ENCODE assay signal across 12 cellular contexts in genomic region chr13:35699805-35700204, GRCh38.
A peak's percentile ranks its signal among the peaks of the same experiment; 100 is the strongest.
DNase-seq lines count a peak whose midpoint lies in the region; TF ChIP-seq lines count a peak whose summit lies in the region.
"Had no signal": no experiment of that assay in that cellular context is flagged by ENCODE, and none has a peak within 500 bp of the region (broad histone marks: within the 10 kb centered on the region; RNA-seq: fewer than 3 reads in every experiment).

No MANE protein-coding gene starts in this region.

- H3K4me1 ChIP-seq in trophoblast cell (ENCODE audit: control insufficient read depth in 1 of 2, insufficient read depth in 2 of 2, low read length in 2 of 2) = peaks cover 3 to 12% of the 10 kb centered on the region in 2 experiments

- no peak overlapping the region for H2AFZ ChIP-seq in trophoblast cell (ENCODE audit: insufficient read depth, low read length, poor library complexity)

- no peak overlapping the region for H2AK5ac ChIP-seq in trophoblast cell (ENCODE audit: low read length)

- H4K12ac ChIP-seq in trophoblast cell (ENCODE audit: low read depth, low read length) = no peak overlapping the region

- H3K18ac ChIP-seq in trophoblast cell (ENCODE audit: low read length) = no peak overlapping the region

- H4K91ac ChIP-seq in trophoblast cell (ENCODE audit: low read depth, low read length) = no peak overlapping the region

- H2BK120ac ChIP-seq in trophoblast cell (ENCODE audit: insufficient read depth, low read length, poor library complexity) = no peak overlapping the region

- TF ChIP-seq CTCF in retinal pigment epithelial cell (conservative IDR thresholded peaks at IDR 0.05; ENCODE audit: low read depth, low read length) = no peak

- H3K27ac ChIP-seq in trophoblast cell (ENCODE audit: low read depth, low read length) (no peak overlapping the region), caudate nucleus (ENCODE audit: low read depth, low read length) (no peak overlapping the region)

- no peak overlapping the region for H4K8ac ChIP-seq in trophoblast cell (ENCODE audit: low read depth, low read length)

- H3K9me3 ChIP-seq in MG63 = no peaks in the 10 kb centered on the region; the same call in 1 of the 2 replicates
- H3K9me3 ChIP-seq in trophoblast cell (ENCODE audit: insufficient read depth, low read depth, low read length) = no peaks in the 10 kb centered on the region

- DNase-seq in Daoy (ENCODE audit: low read depth) = peak; percentile 39
- peak; percentile 67 for DNase-seq in MG63
- DNase-seq in fibroblast of peridontal ligament (ENCODE audit: extremely low read depth) = peak; percentile 73
- DNase-seq in retinal pigment epithelial cell (ENCODE audit: low read depth) = no peak
- no peak for DNase-seq in trophoblast cell
- no peak for DNase-seq in NCI-H1436 treated with DMSO at 0.1 percent for 48 hours (lab: John Stamatoyannopoulos, UW)
- no peak for DNase-seq in NCI-H2107 (lab: John Stamatoyannopoulos, UW)
- no peak for DNase-seq in caudate nucleus (lab: John Stamatoyannopoulos, UW)
- DNase-seq: activated gamma-delta T cell treated with Interleukin-2 at 50 U/mL for 16 hours; CD4-positive, alpha-beta memory T cell; NCI-H1048; NCI-H510A treated with DMSO at 0.1 percent for 48 hours had no signal

- H3K4me3 ChIP-seq in MG63 (peak overlapping the region; percentile 26), retinal pigment epithelial cell (ENCODE audit: low read length) (peak overlapping the region; percentile 19), trophoblast cell (ENCODE audit: low read depth, low read length) (no peak overlapping the region)

- H2BK5ac ChIP-seq in trophoblast cell (ENCODE audit: low read depth, low read length, poor library complexity) = no peak overlapping the region

- no peaks in the 10 kb centered on the region for H3K79me2 ChIP-seq in trophoblast cell (ENCODE audit: control insufficient read depth, insufficient read depth, low read length, poor library complexity)

- no peak overlapping the region for H3K4ac ChIP-seq in trophoblast cell (ENCODE audit: low read depth, low read length)

- H3K27me3 ChIP-seq in MG63 = no peaks in the 10 kb centered on the region
- H3K27me3 ChIP-seq in trophoblast cell (ENCODE audit: insufficient read depth, low read length) = no peaks in the 10 kb centered on the region

- no peaks in the 10 kb centered on the region for H3K79me1 ChIP-seq in trophoblast cell (ENCODE audit: low read length)

- H3K14ac ChIP-seq in trophoblast cell (ENCODE audit: low read length) = no peak overlapping the region

- no peaks in the 10 kb centered on the region for H3K36me3 ChIP-seq in MG63
- H3K36me3 ChIP-seq in trophoblast cell (ENCODE audit: control insufficient read depth in 1 of 2, insufficient read depth in 2 of 2, low read length in 2 of 2) = no peaks in the 10 kb centered on the region

- no peak overlapping the region for H2BK12ac ChIP-seq in trophoblast cell (ENCODE audit: low read length)

- WGBS in trophoblast cell (ENCODE audit: extremely low coverage, insufficient coverage, insufficient read length) = no CpG with 5 or more reads among the region's 8 CpGs

- H3K4me2 ChIP-seq in trophoblast cell (ENCODE audit: low read length) = no peak overlapping the region

- no peak overlapping the region for H3K23ac ChIP-seq in trophoblast cell (ENCODE audit: low read length)

- H3K9ac ChIP-seq in trophoblast cell (ENCODE audit: low read length) = no peak overlapping the region

Comparison
In these comparisons a context has a peak if more than half of its experiments do, and no peak if none do; other contexts are left out.
1. DNase-seq: peak in Daoy (single experiment), MG63 (single experiment) and fibroblast of peridontal ligament (single experiment); none in retinal pigment epithelial cell (single experiment), trophoblast cell (0 of 2), NCI-H1436 treated with DMSO at 0.1 percent for 48 hours (single experiment), NCI-H2107 (single experiment) and caudate nucleus (0 of 61).